In the genomic region with DNA sequence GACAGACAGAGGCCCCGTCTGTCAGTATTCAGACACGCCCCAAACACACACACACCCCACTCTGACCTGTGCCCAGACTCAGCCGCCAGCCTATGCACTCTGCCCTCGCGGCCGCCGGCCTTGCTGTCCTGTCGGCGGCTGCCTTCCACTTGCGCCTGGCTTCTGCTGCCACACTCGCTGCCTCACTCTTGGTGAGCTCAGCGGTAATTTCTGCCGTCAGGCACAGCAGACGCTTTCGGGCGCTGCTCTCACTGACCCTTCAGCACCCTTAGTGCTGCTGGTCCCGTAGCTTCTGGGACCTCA, we compare ENCODE assay signal across 27 cellular contexts. TPM values are rescaled to one million over a fixed set of nuclear protein-coding genes. Genes with fewer than 3 reads are reported as not detected.
DNase-seq lines count a peak whose midpoint lies in the region; ATAC-seq, FAIRE-seq and TF ChIP-seq lines count a peak whose summit lies in the region.
"Had no signal": no experiment of that assay in that cellular context is flagged by ENCODE, and none has a peak within 500 bp of the region (broad histone marks: within the 10 kb centered on the region; RNA-seq: fewer than 3 reads in every experiment).

No MANE protein-coding gene starts in this region.

- H4K20me1 ChIP-seq in K562 (replicated peaks; ENCODE audit: control insufficient read depth, insufficient read depth, low read length) = no peaks in the 10 kb centered on the region
- H4K20me1 ChIP-seq: BLaER1 treated with 17β-estradiol and CSF1 and Interleukin-3, amounts not matched to agents 10 nM and 100 nM had no signal

- POLR2A ChIA-PET in K562 (lab: Yijun Ruan, JAX) = interaction anchor here (0.7 to 1.6 kb wide), 4 partner anchors 11 to 476 kb away, joined by 3 to 7 read pairs (median 5); no protein-coding TSS in a partner anchor

- H3K27me3 Mint-ChIP-seq in activated naive CD4-positive, alpha-beta T cell treated with anti-CD3 and anti-CD28 coated beads, Interleukin-2, amount 10 ng/mL, durations not matched to agents 7 days and 5 days = no peaks in the 10 kb centered on the region
- no peaks in the 10 kb centered on the region for H3K27me3 Mint-ChIP-seq in activated naive CD4-positive, alpha-beta T cell treated with anti-CD3 and anti-CD28 coated beads for 36 hours (ENCODE audit: low read depth)
- H3K27me3 Mint-ChIP-seq: CD4-positive, alpha-beta T cell; CD8-positive, alpha-beta memory T cell had no signal

- TF ChIP-seq RAD21 in K562 (CRISPR knock-in tag; conservative IDR thresholded peaks at IDR 0.05 in 1 of 2, IDR thresholded peaks at IDR 0.05 in 1 of 2) = no peak

- H3K36me3 Mint-ChIP-seq in activated naive CD4-positive, alpha-beta T cell treated with anti-CD3 and anti-CD28 coated beads, Interleukin-2, amount 10 ng/mL, durations not matched to agents 7 days and 5 days = peaks cover 83% of the 10 kb centered on the region
- peaks cover 72% of the 10 kb centered on the region for H3K36me3 Mint-ChIP-seq in activated naive CD4-positive, alpha-beta T cell treated with anti-CD3 and anti-CD28 coated beads for 36 hours (ENCODE audit: low read depth)

- H3K36me3 ChIP-seq in K562 (ENCODE audit: control insufficient read depth, insufficient read depth, low read length) = peaks cover 71% of the 10 kb centered on the region
- H3K36me3 ChIP-seq in aorta (ENCODE audit: control insufficient read depth in 1 of 2, insufficient read depth in 2 of 2, low read length in 1 of 2) = peaks cover 3 to 5% of the 10 kb centered on the region in 2 donors

- H3K27ac ChIP-seq in K562 (ENCODE audit: extremely low read depth, low read depth, low read length) (no peak overlapping the region), aorta (ENCODE audit: low read depth in 1 of 2, low read length in 2 of 2) (no peak overlapping the region)
- H3K27ac ChIP-seq: A549; BLaER1 treated with 17β-estradiol and CSF1 and Interleukin-3, amounts not matched to agents 10 nM and 100 nM; GM23248 had no signal

- H3K27me3 ChIP-seq in K562 (ENCODE audit: control insufficient read depth in 2 of 2, insufficient read depth in 2 of 2, low read length in 2 of 2) (no peaks in the 10 kb centered on the region), aorta (ENCODE audit: control insufficient read depth in 1 of 2, insufficient read depth in 2 of 2, low read length in 1 of 2) (no peaks in the 10 kb centered on the region)
- H3K27me3 ChIP-seq: BE2C; BLaER1 treated with 17β-estradiol and CSF1 and Interleukin-3, amounts not matched to agents 10 nM and 100 nM had no signal

- H3K4me2 ChIP-seq in K562 (ENCODE audit: insufficient read depth, low read length) = no peak overlapping the region
- H3K4me2 ChIP-seq: A549; BLaER1 treated with 17β-estradiol and CSF1 and Interleukin-3, amounts not matched to agents 10 nM and 100 nM had no signal

- no peak overlapping the region for H3K4me3 Mint-ChIP-seq in activated naive CD4-positive, alpha-beta T cell treated with anti-CD3 and anti-CD28 coated beads, Interleukin-2, amount 10 ng/mL, durations not matched to agents 7 days and 5 days
- H3K4me3 Mint-ChIP-seq in activated naive CD4-positive, alpha-beta T cell treated with anti-CD3 and anti-CD28 coated beads for 36 hours = no peak overlapping the region
- H3K4me3 Mint-ChIP-seq: CD14-positive monocyte had no signal

- intact Hi-C loops in activated naive CD4-positive, alpha-beta T cell treated with anti-CD3 and anti-CD28 coated beads for 36 hours (cut with micrococcal nuclease) = no loop called here
- intact Hi-C loops in Right ventricle myocardium inferior (cut with DNase I) (no loop called here), Right ventricle myocardium superior (cut with DNase I) (no loop called here), K562 (cut with micrococcal nuclease) (no loop called here), aorta (cut with DNase I) (no loop called here)

- in situ Hi-C loops in K562 (cut with MboI) = no loop called here

- FAIRE-seq in K562 (lab: Jason Lieb, UNC) = no peak
- FAIRE-seq: A549, D721Med, GM12878, GM19239, H1 had no signal

- 99% methylated on average over 14 of the region's 17 CpGs for WGBS in K562 (ENCODE audit: insufficient coverage, low coverage, missing lambda C conversion rate)
- WGBS in aorta, 2 donors = 94 to 95% methylated on average over 17 of the region's 17 CpGs

- H3K9me3 Mint-ChIP-seq in activated naive CD4-positive, alpha-beta T cell treated with anti-CD3 and anti-CD28 coated beads, Interleukin-2, amount 10 ng/mL, durations not matched to agents 7 days and 5 days = peaks cover 28% of the 10 kb centered on the region
- H3K9me3 Mint-ChIP-seq in activated naive CD4-positive, alpha-beta T cell treated with anti-CD3 and anti-CD28 coated beads for 36 hours = no peaks in the 10 kb centered on the region
- H3K9me3 Mint-ChIP-seq: CD4-positive, alpha-beta T cell had no signal

- no peaks in the 10 kb centered on the region for H3K9me1 ChIP-seq in K562 (ENCODE audit: control insufficient read depth, insufficient read depth, low read length)

- no peak for DNase-seq in activated naive CD4-positive, alpha-beta T cell treated with anti-CD3 and anti-CD28 coated beads, Interleukin-2, amount 10 ng/mL, durations not matched to agents 7 days and 5 days
- DNase-seq in activated naive CD4-positive, alpha-beta T cell treated with anti-CD3 and anti-CD28 coated beads for 36 hours = no peak
- DNase-seq in Right ventricle myocardium inferior (ENCODE audit: missing footprints) (peak; percentile 46), Right ventricle myocardium superior (no peak), K562 (ENCODE audit: extremely low read depth in 1 of 4, low spot score in 3 of 4) (no peak), aorta (no peak), UCSD-AML1 (lab: John Stamatoyannopoulos, UW; ENCODE audit: unreplicated experiment) (no peak)
- DNase-seq: 8988T; ACHN; AML-193; BE2C; CD4-positive, alpha-beta T cell; CD8-positive, alpha-beta memory T cell; DMS 273 treated with DMSO at 0.1 percent for 48 hours; DMS79; EL; GDM1; GM23248; H7; HCEC 1CT had no signal

- peak overlapping the region; percentile 3 for H3K27ac Mint-ChIP-seq in activated naive CD4-positive, alpha-beta T cell treated with anti-CD3 and anti-CD28 coated beads, Interleukin-2, amount 10 ng/mL, durations not matched to agents 7 days and 5 days
- H3K27ac Mint-ChIP-seq in activated naive CD4-positive, alpha-beta T cell treated with anti-CD3 and anti-CD28 coated beads for 36 hours = no peak overlapping the region
- H3K27ac Mint-ChIP-seq: CD14-positive monocyte had no signal

- TF ChIP-seq CTCF in K562 (IDR thresholded peaks at IDR 0.05 in 2 of 3, conservative IDR thresholded peaks at IDR 0.05 in 1 of 3; ENCODE audit: insufficient read depth in 2 of 3, low read depth in 1 of 3, low read length in 3 of 3) = no peak

- peaks cover 21% of the 10 kb centered on the region for H3K4me1 Mint-ChIP-seq in activated naive CD4-positive, alpha-beta T cell treated with anti-CD3 and anti-CD28 coated beads, Interleukin-2, amount 10 ng/mL, durations not matched to agents 7 days and 5 days
- H3K4me1 Mint-ChIP-seq in activated naive CD4-positive, alpha-beta T cell treated with anti-CD3 and anti-CD28 coated beads for 36 hours (ENCODE audit: low read depth) = peaks cover 14% of the 10 kb centered on the region
- H3K4me1 Mint-ChIP-seq: CD14-positive monocyte had no signal

- no TSS peak for BruUV-seq in K562 (replicated peaks; lab: Mats Ljungman, UMichigan)

- H3K79me2 ChIP-seq in K562 (ENCODE audit: control insufficient read depth, insufficient read depth, low read length) = peaks cover 3% of the 10 kb centered on the region; the same call in 1 of the 3 replicates

- no peak overlapping the region for H3K9ac ChIP-seq in K562 (ENCODE audit: insufficient read depth in 1 of 2, low read depth in 2 of 2, low read length in 2 of 2)
- H3K9ac ChIP-seq: BLaER1 treated with 17β-estradiol and CSF1 and Interleukin-3, amounts not matched to agents 10 nM and 100 nM; GM23248 had no signal

- ATAC-seq in Right ventricle myocardium inferior = no peak
- no peak for ATAC-seq in Right ventricle myocardium superior (ENCODE audit: poor library complexity)
- ATAC-seq in K562 = no peak
- peak; percentile 52 for ATAC-seq in aorta (ENCODE audit: low FRiP score)
- ATAC-seq: A549, GM12878 had no signal

- H3K4me1 ChIP-seq in K562 (replicated peaks in 1 of 2; ENCODE audit: control insufficient read depth in 2 of 2, insufficient read depth in 2 of 2, low read length in 2 of 2) = no peaks in the 10 kb centered on the region
- no peaks in the 10 kb centered on the region for H3K4me1 ChIP-seq in aorta (ENCODE audit: control insufficient read depth in 1 of 2, insufficient read depth in 2 of 2, low read length in 2 of 2)
- H3K4me1 ChIP-seq: A549; BE2C; BLaER1 treated with 17β-estradiol and CSF1 and Interleukin-3, amounts not matched to agents 10 nM and 100 nM had no signal

- H3K4me3 ChIP-seq in K562 (no peak overlapping the region), aorta (ENCODE audit: low read length in 2 of 2) (no peak overlapping the region)
- H3K4me3 ChIP-seq: A549; BLaER1 treated with 17β-estradiol and CSF1 and Interleukin-3, amounts not matched to agents 10 nM and 100 nM; GM12878; GM23248 had no signal

- TF ChIP-seq POLR2A in K562 (conservative IDR thresholded peaks at IDR 0.05) = no peak

- CTCF ChIA-PET in activated naive CD4-positive, alpha-beta T cell treated with anti-CD3 and anti-CD28 coated beads, Interleukin-2, amount 10 ng/mL, durations not matched to agents 7 days and 5 days (lab: Charles Lee) = no interaction called here
- CTCF ChIA-PET in activated naive CD4-positive, alpha-beta T cell treated with anti-CD3 and anti-CD28 coated beads for 36 hours (lab: Charles Lee) = no interaction called here
- CTCF ChIA-PET in K562 (lab: Yijun Ruan, JAX; ENCODE audit: low intra/inter-chr PET ratio) = no interaction called here

- no peaks in the 10 kb centered on the region for H3K9me3 ChIP-seq in K562 (replicated peaks; ENCODE audit: control insufficient read depth, insufficient read depth, low read depth, low read length)
- H3K9me3 ChIP-seq in aorta (ENCODE audit: control insufficient read depth, low read length) = no peaks in the 10 kb centered on the region
- H3K9me3 ChIP-seq: A549; BE2C; BLaER1 treated with 17β-estradiol and CSF1 and Interleukin-3, amounts not matched to agents 10 nM and 100 nM had no signal

- H2AFZ ChIP-seq in K562 (ENCODE audit: low read depth, low read length) = no peak overlapping the region
- H2AFZ ChIP-seq: GM23248 had no signal

- TF ChIP-seq EP300 in K562 (IDR thresholded peaks at IDR 0.05; ENCODE audit: low read length) = no peak

RNA-seq across cellular contexts. Expression of a gene that starts 10.3 kb away (rescaled TPM):
- total RNA-seq in activated naive CD4-positive, alpha-beta T cell treated with anti-CD3 and anti-CD28 coated beads for 36 hours = 10 to 100 TPM; 41.7 to 43.6 TPM
- total RNA-seq in Right ventricle myocardium inferior = 15.2 TPM
- total RNA-seq in Right ventricle myocardium superior = 18.4 TPM
- 228 and 309 TPM in 2 replicates for total RNA-seq in K562 (2011; cell fraction: chromatin; rRNA removed; ENCODE audit: low replicate concordance)
- 191 and 194 TPM in 2 replicates for total RNA-seq in K562 (2011; cell fraction: nucleolus; rRNA removed)
- 157 and 162 TPM in 2 replicates for total RNA-seq in K562 (2011; cell fraction: nucleoplasm; rRNA removed)
- total RNA-seq in K562 (2014; rRNA removed) = 24.7 and 31.1 TPM in 2 replicates
- 18.1 and 18.3 TPM in 2 replicates for total RNA-seq in K562 (2014; rRNA removed; fragmentation: Illumina TruSeq; extraction: Trizol)
- 18.0 and 19.7 TPM in 2 replicates for total RNA-seq in K562 (2015; rRNA removed; fragmentation: Illumina TruSeq; extraction: Trizol)
- 31.3 and 37.1 TPM in 2 replicates for total RNA-seq in K562 (2021)
- polyA plus RNA-seq in K562 (2011; rRNA removed) = 47.3 and 48.3 TPM in 2 replicates
- 30.5 and 31.5 TPM in 2 replicates for polyA plus RNA-seq in K562 (2011; cell fraction: cytosol; rRNA removed)
- 184 and 242 TPM in 2 replicates for polyA plus RNA-seq in K562 (2011; cell fraction: nucleus; rRNA removed)
- polyA plus RNA-seq in K562 (2012) = 24.9 and 34.6 TPM in 2 replicates
- 18.5 and 21.5 TPM in 2 replicates for polyA plus RNA-seq in K562 (2014; fragmentation: Illumina TruSeq; extraction: Trizol)
- polyA plus RNA-seq in K562 (2014; fragmentation: Nextera tagmentation; extraction: Ambion mirVana) = 10 to 100 TPM in 1 of 2 experiments, 1 to 10 TPM in 1; 6.4 to 10.8 TPM
- 23.4 and 28.9 TPM in 2 replicates for polyA plus RNA-seq in K562 (2014; rRNA removed)
- polyA minus RNA-seq in K562 (2011; rRNA and poly(A)+ RNA removed) = 41.8 and 51.6 TPM in 2 replicates
- polyA minus RNA-seq in K562 (2011; cell fraction: cytosol; rRNA and poly(A)+ RNA removed) = 17.5 and 22.9 TPM in 2 replicates
- polyA minus RNA-seq in K562 (2011; cell fraction: nucleus; rRNA and poly(A)+ RNA removed) = 77.8 and 92.9 TPM in 2 replicates
- total RNA-seq in aorta = 10 to 100 TPM; 45.3 to 72.1 TPM
- polyA plus RNA-seq in aorta = 10 to 100 TPM; 13.4 to 45.1 TPM

RNA-seq across cellular contexts. Expression of a gene that starts 10.4 kb away (rescaled TPM):
- total RNA-seq in activated naive CD4-positive, alpha-beta T cell treated with anti-CD3 and anti-CD28 coated beads for 36 hours = 10 to 100 TPM; 34.0 to 36.3 TPM
- 13.1 TPM for total RNA-seq in Right ventricle myocardium inferior
- 11.0 TPM for total RNA-seq in Right ventricle myocardium superior
- total RNA-seq in K562 (2011; cell fraction: chromatin; rRNA removed; ENCODE audit: low replicate concordance) = 51.1 and 126 TPM in 2 replicates
- 39.9 and 49.0 TPM in 2 replicates for total RNA-seq in K562 (2011; cell fraction: nucleolus; rRNA removed)
- total RNA-seq in K562 (2011; cell fraction: nucleoplasm; rRNA removed) = 35.1 and 42.9 TPM in 2 replicates
- 25.7 and 54.6 TPM in 2 replicates for total RNA-seq in K562 (2014; rRNA removed)
- 39.3 and 44.6 TPM in 2 replicates for total RNA-seq in K562 (2014; rRNA removed; fragmentation: Illumina TruSeq; extraction: Trizol)
- 27.4 and 29.9 TPM in 2 replicates for total RNA-seq in K562 (2015; rRNA removed; fragmentation: Illumina TruSeq; extraction: Trizol)
- 27.1 and 29.8 TPM in 2 replicates for total RNA-seq in K562 (2021)
- polyA plus RNA-seq in K562 (2011; rRNA removed) = 30.6 and 32.8 TPM in 2 replicates
- 10.2 and 16.2 TPM in 2 replicates for polyA plus RNA-seq in K562 (2011; cell fraction: cytosol; rRNA removed)
- 22.9 and 26.9 TPM in 2 replicates for polyA plus RNA-seq in K562 (2011; cell fraction: nucleus; rRNA removed)
- polyA plus RNA-seq in K562 (2012) = 19.2 and 19.4 TPM in 2 replicates
- polyA plus RNA-seq in K562 (2014; fragmentation: Illumina TruSeq; extraction: Trizol) = 29.0 and 33.0 TPM in 2 replicates
- 10 to 100 TPM; 27.8 to 32.2 TPM for polyA plus RNA-seq in K562 (2014; fragmentation: Nextera tagmentation; extraction: Ambion mirVana)
- 33.1 and 36.3 TPM in 2 replicates for polyA plus RNA-seq in K562 (2014; rRNA removed)
- 55.6 and 70.5 TPM in 2 replicates for polyA minus RNA-seq in K562 (2011; rRNA and poly(A)+ RNA removed)
- polyA minus RNA-seq in K562 (2011; cell fraction: cytosol; rRNA and poly(A)+ RNA removed) = 16.1 and 31.8 TPM in 2 replicates
- 37.8 and 61.0 TPM in 2 replicates for polyA minus RNA-seq in K562 (2011; cell fraction: nucleus; rRNA and poly(A)+ RNA removed)
- 10 to 100 TPM; 26.4 to 33.7 TPM for total RNA-seq in aorta
- 10 to 100 TPM; 13.6 to 13.9 TPM for polyA plus RNA-seq in aorta
